1 cellular context compared by ENCODE assay signal in genomic region chr3:62367735-62368704, GRCh38.
TF ChIP-seq lines count a peak whose summit lies in the region.

No MANE protein-coding gene starts in this region.

TF ChIP-seq in K562, 482 proteins besides CTCF, POLR2A, EP300 and RAD21 (continued from another document):
- TF ChIP-seq TCF7 (IDR thresholded peaks at IDR 0.05; ENCODE audit: borderline replicate concordance) (no peak), CTBP1 (IDR thresholded peaks at IDR 0.05; ENCODE audit: borderline replicate concordance) (no peak), KLF6 (CRISPR knock-in tag; IDR thresholded peaks at IDR 0.05; ENCODE audit: borderline replicate concordance) (no peak)
